ENCODE assay signal across 8 cellular contexts in the genomic region with DNA sequence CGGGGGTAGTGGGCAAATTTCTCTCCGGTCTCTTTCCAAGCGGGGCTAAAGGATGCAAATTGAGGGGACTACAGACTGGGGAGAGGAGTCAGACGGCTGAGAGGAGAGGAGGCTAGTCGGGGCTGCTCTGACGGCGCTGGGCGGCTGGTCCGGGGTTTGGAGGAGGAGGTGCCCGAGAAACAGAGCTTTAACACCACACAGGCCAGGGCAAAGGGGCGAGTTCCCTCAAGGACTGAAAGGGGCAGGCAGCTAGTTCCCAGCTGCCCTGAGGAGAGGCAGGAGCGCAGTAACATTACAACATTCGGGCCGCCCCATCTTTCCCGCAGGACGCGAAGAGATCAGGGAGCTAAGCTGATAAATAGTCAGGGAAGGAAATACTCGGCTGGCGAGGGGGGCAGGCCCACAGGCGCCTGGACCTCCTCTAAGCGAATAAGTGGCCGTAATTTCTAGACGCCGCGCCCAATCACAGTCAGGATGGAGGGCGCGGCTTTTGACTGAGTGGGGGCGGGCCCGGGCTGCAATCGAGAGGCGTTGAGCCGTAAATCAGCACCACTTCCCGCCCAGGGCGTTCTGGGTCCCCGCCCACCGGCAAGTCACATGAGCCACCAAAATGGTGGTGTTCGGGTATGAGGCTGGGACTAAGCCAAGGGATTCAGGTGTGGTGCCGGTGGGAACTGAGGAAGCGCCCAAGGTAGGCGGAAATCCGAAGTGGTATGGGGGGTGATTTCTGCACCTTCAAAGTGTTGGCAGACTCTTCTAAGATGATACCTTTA. TPM values are rescaled to one million over a fixed set of nuclear protein-coding genes. Genes with fewer than 3 reads are reported as not detected.
A peak's percentile ranks its signal among the peaks of the same experiment; 100 is the strongest.
DNase-seq lines count a peak whose midpoint lies in the region; ATAC-seq, FAIRE-seq and TF ChIP-seq lines count a peak whose summit lies in the region.

A gene (plus strand): TSS at position 596 of the 773 bp plus-strand sequence. CDS start 15 bp downstream, at position 611.

- H3K36me3 Mint-ChIP-seq in T-helper 17 cell (ENCODE audit: low read depth) = peaks cover 6% of the 10 kb centered on the region

- TF ChIP-seq POLR2A in GM15510 (IDR thresholded peaks at IDR 0.05; ENCODE audit: borderline replicate concordance, extremely low read depth, insufficient read length) = peak; percentile 85

- H3K36me3 ChIP-seq in left ventricle myocardium inferior = peaks cover 18% of the 10 kb centered on the region
- peaks cover 0 to 24% of the 10 kb centered on the region in 2 donors for H3K36me3 ChIP-seq in psoas muscle (ENCODE audit: insufficient read depth in 1 of 2, low read depth in 1 of 2)

- peak within 1 kb of the TSS; percentile 99 for H3K27ac Mint-ChIP-seq in T-helper 17 cell

- H3K9me3 ChIP-seq in T-helper 17 cell (ENCODE audit: control insufficient read depth, low read length, poor library complexity, severe bottlenecking) = no peaks in the 10 kb centered on the region
- no peaks in the 10 kb centered on the region for H3K9me3 ChIP-seq in left ventricle myocardium inferior (replicated peaks)
- H3K9me3 ChIP-seq in psoas muscle = no peaks in the 10 kb centered on the region

- H3K27ac ChIP-seq in left ventricle myocardium inferior (replicated peaks) = peak within 1 kb of the TSS; percentile 95
- peak within 1 kb of the TSS; percentile 86 for H3K27ac ChIP-seq in psoas muscle

- peak within 1 kb of the TSS; percentile 82 for H3K4me3 ChIP-seq in left ventricle myocardium inferior
- H3K4me3 ChIP-seq in psoas muscle = peak within 1 kb of the TSS; percentile 89

- intact Hi-C loops in left ventricle myocardium inferior (cut with micrococcal nuclease) = no loop called here
- intact Hi-C loops in psoas muscle (cut with DNase I) = loop anchor here (1.0 to 5.0 kb wide), 2 partner anchors 34 to 36 kb away; no protein-coding TSS in a partner anchor

- H3K4me1 ChIP-seq in left ventricle myocardium inferior (peaks cover 60% of the 10 kb centered on the region), psoas muscle (peaks cover 28% of the 10 kb centered on the region)

- H3K27me3 Mint-ChIP-seq in T-helper 17 cell = peaks cover 4% of the 10 kb centered on the region

- FAIRE-seq in urothelium cell line (lab: Jason Lieb, UNC) = no peak

- peak; percentile 99 for ATAC-seq in HG02885 (IDR thresholded peaks at IDR 0.05; ENCODE audit: poor library complexity, unreplicated experiment)
- ATAC-seq in T-helper 17 cell = peak; percentile 98
- peak; percentile 97 to 99 (median 98) for ATAC-seq in psoas muscle

- TF ChIP-seq CTCF in left ventricle myocardium inferior (IDR thresholded peaks at IDR 0.05; ENCODE audit: borderline replicate concordance) (no peak), psoas muscle (IDR thresholded peaks at IDR 0.05) (no peak)

- 0 to 1% (median 0%) methylated on average over 40 to 41 of the region's 41 CpGs for WGBS in psoas muscle, 3 donors

- H3K4me3 Mint-ChIP-seq in T-helper 17 cell = peak within 1 kb of the TSS; percentile 98

- peaks cover 25% of the 10 kb centered on the region for H3K4me1 Mint-ChIP-seq in T-helper 17 cell

- H3K27me3 ChIP-seq in left ventricle myocardium inferior (ENCODE audit: low read depth) = no peaks in the 10 kb centered on the region
- no peaks in the 10 kb centered on the region for H3K27me3 ChIP-seq in psoas muscle (ENCODE audit: insufficient read depth in 3 of 3, low read length in 2 of 3)

- DNase-seq in NCI-H1694 treated with DMSO at 0.1 percent for 48 hours (lab: John Stamatoyannopoulos, UW) (peak; percentile 89), T-helper 17 cell (peak; percentile 90 to 94 (median 90)), amygdala (lab: John Stamatoyannopoulos, UW) (peak; percentile 74 to 99 (median 97)), left ventricle myocardium inferior (peak; percentile 98), psoas muscle (peak; percentile 98 to 99), urothelium cell line (ENCODE audit: low spot score) (peak; percentile 95)

RNA-seq across cellular contexts. Expression of the gene that starts here (rescaled TPM):
- total RNA-seq in T-helper 17 cell (10 to 100 TPM; 24.5 to 25.4 TPM), left ventricle myocardium inferior (55.4 TPM), psoas muscle (10 to 100 TPM; 20.0 to 33.3 (median 25.2) TPM)
- polyA plus RNA-seq in psoas muscle = 10 to 100 TPM; 28.6 to 40.6 (median 40.0) TPM

Comparison
In these comparisons a context has a peak if more than half of its experiments do, and no peak if none do; other contexts are left out.
1. Peak in every context shown above with its lines: DNase-seq, ATAC-seq, H3K4me3 ChIP-seq and H3K27ac ChIP-seq.